8 cellular contexts compared by ENCODE assay signal in genomic region chr5:142770650-142771609, GRCh38. TPM values are rescaled to one million over a fixed set of nuclear protein-coding genes. Genes with fewer than 3 reads are reported as not detected.
DNase-seq lines count a peak whose midpoint lies in the region; ATAC-seq and TF ChIP-seq lines count a peak whose summit lies in the region.

No MANE protein-coding gene starts in this region.

- no peaks in the 10 kb centered on the region for H3K9me3 ChIP-seq in effector memory CD4-positive, alpha-beta T cell (ENCODE audit: control insufficient read depth, low read length)
- H3K9me3 ChIP-seq in mesenchymal stem cell (ENCODE audit: control insufficient read depth, low read length) = no peaks in the 10 kb centered on the region

- H3K4me1 Mint-ChIP-seq in activated CD8-positive, alpha-beta T cell treated with anti-CD3 and anti-CD28 coated beads for 36 hours (ENCODE audit: low read depth) = peaks cover 38% of the 10 kb centered on the region

- peak overlapping the region in 1 of 2 experiments; percentile 97 for H3K23ac ChIP-seq in mesenchymal stem cell (ENCODE audit: low read length in 2 of 2)

- no peaks in the 10 kb centered on the region for H3K27me3 Mint-ChIP-seq in activated CD8-positive, alpha-beta T cell treated with anti-CD3 and anti-CD28 coated beads for 36 hours

- no peak overlapping the region for H2AK5ac ChIP-seq in mesenchymal stem cell (ENCODE audit: low read length, severe bottlenecking)

- H3K4ac ChIP-seq in mesenchymal stem cell (ENCODE audit: low read depth in 1 of 2, low read length in 2 of 2) = no peak overlapping the region

- POLR2A ChIA-PET in activated CD8-positive, alpha-beta T cell treated with anti-CD3 and anti-CD28 coated beads for 36 hours (lab: Charles Lee) = interaction anchor here (0.7 to 4.9 kb wide), 11 partner anchors 9 to 99 kb away, joined by 3 to 62 read pairs (median 5); no protein-coding TSS in a partner anchor

- CTCF ChIA-PET in activated CD8-positive, alpha-beta T cell treated with anti-CD3 and anti-CD28 coated beads for 36 hours (lab: Charles Lee) = interaction anchor here (0.5 to 12.3 kb wide), 23 partner anchors 9 to 117 kb away, joined by 3 to 139 read pairs (median 7); no protein-coding TSS in a partner anchor

- peak overlapping the region in 1 of 2 experiments; percentile 11 for H2BK12ac ChIP-seq in mesenchymal stem cell (ENCODE audit: low read length in 2 of 2)

- H2AFZ ChIP-seq in mesenchymal stem cell (ENCODE audit: low read depth, low read length) = peak overlapping the region; percentile 96

- H3K9me3 Mint-ChIP-seq in activated CD8-positive, alpha-beta T cell treated with anti-CD3 and anti-CD28 coated beads for 36 hours = no peaks in the 10 kb centered on the region

- peak overlapping the region; percentile 85 for H3K9ac ChIP-seq in mesenchymal stem cell (ENCODE audit: low read length)

- H3K4me2 ChIP-seq in mesenchymal stem cell (ENCODE audit: low read length, poor library complexity, severe bottlenecking) = peak overlapping the region; percentile 80

- H3K27ac Mint-ChIP-seq in activated CD8-positive, alpha-beta T cell treated with anti-CD3 and anti-CD28 coated beads for 36 hours = peak overlapping the region; percentile 89

- no peak overlapping the region for H2BK15ac ChIP-seq in mesenchymal stem cell (ENCODE audit: low read depth, poor library complexity, severe bottlenecking)

- H3K14ac ChIP-seq in mesenchymal stem cell (ENCODE audit: low read length in 2 of 2) = peak overlapping the region in 1 of 2 experiments; percentile 83

- no peak overlapping the region for H4K91ac ChIP-seq in mesenchymal stem cell (ENCODE audit: low read length)

- H3K4me3 Mint-ChIP-seq in activated CD8-positive, alpha-beta T cell treated with anti-CD3 and anti-CD28 coated beads for 36 hours = peak overlapping the region; percentile 94

- TF ChIP-seq CTCF in activated CD8-positive, alpha-beta T cell treated with anti-CD3 and anti-CD28 coated beads for 36 hours (IDR thresholded peaks at IDR 0.05) = no peak

- peak; percentile 21 for ATAC-seq in HG02885 (IDR thresholded peaks at IDR 0.05; ENCODE audit: poor library complexity, unreplicated experiment)
- peak; percentile 18 for ATAC-seq in activated CD8-positive, alpha-beta T cell treated with anti-CD3 and anti-CD28 coated beads for 36 hours

- H3K18ac ChIP-seq in mesenchymal stem cell (ENCODE audit: low read depth in 1 of 2, low read length in 2 of 2) = peak overlapping the region; percentile 47 to 84

- intact Hi-C loops in activated CD8-positive, alpha-beta T cell treated with anti-CD3 and anti-CD28 coated beads for 36 hours (cut with micrococcal nuclease) = loop anchor here (5.0 kb wide), 1 partner anchor 51 kb away; no protein-coding TSS in a partner anchor

- no peak overlapping the region for H4K8ac ChIP-seq in mesenchymal stem cell (ENCODE audit: low read length)

- peaks cover 13% of the 10 kb centered on the region for H3K4me1 ChIP-seq in effector memory CD4-positive, alpha-beta T cell (ENCODE audit: control insufficient read depth, insufficient read depth, low read length, poor library complexity, severe bottlenecking)
- H3K4me1 ChIP-seq in mesenchymal stem cell (ENCODE audit: control insufficient read depth, insufficient read depth, low read depth, low read length) = peaks cover 8% of the 10 kb centered on the region

- H3K36me3 ChIP-seq in effector memory CD4-positive, alpha-beta T cell (ENCODE audit: control insufficient read depth, insufficient read depth, low read length) = no peaks in the 10 kb centered on the region
- H3K36me3 ChIP-seq in mesenchymal stem cell (ENCODE audit: control insufficient read depth in 1 of 2, insufficient read depth in 2 of 2, low read depth in 1 of 2, low read length in 2 of 2) = no peaks in the 10 kb centered on the region

- H2BK120ac ChIP-seq in mesenchymal stem cell (ENCODE audit: low read depth, low read length) = no peak overlapping the region

- H3K4me3 ChIP-seq in effector memory CD4-positive, alpha-beta T cell (ENCODE audit: insufficient read depth, low read depth, low read length, poor library complexity, severe bottlenecking) = peak overlapping the region; percentile 89
- peak overlapping the region; percentile 90 to 97 for H3K4me3 ChIP-seq in mesenchymal stem cell (ENCODE audit: insufficient read depth in 1 of 2, low read depth in 1 of 2, low read length in 2 of 2)

- no peak overlapping the region for H2BK5ac ChIP-seq in mesenchymal stem cell (ENCODE audit: low read depth, low read length, poor library complexity, severe bottlenecking)

- DNase-seq in DMS153 (lab: John Stamatoyannopoulos, UW) (peak; percentile 5), DMS153 treated with DMSO at 0.1 percent for 48 hours (lab: John Stamatoyannopoulos, UW; ENCODE audit: unreplicated experiment) (no peak), NCI-H2227 (lab: John Stamatoyannopoulos, UW; ENCODE audit: unreplicated experiment) (peak; percentile 59), mesenchymal stem cell (peak; percentile 48)
- peak; percentile 68 for DNase-seq in activated CD8-positive, alpha-beta T cell treated with anti-CD3 and anti-CD28 coated beads for 36 hours
- DNase-seq in effector memory CD4-positive, alpha-beta T cell = peak; percentile 30 to 47 (median 38)
- peak; percentile 21 for DNase-seq in stimulated activated CD8-positive, alpha-beta memory T cell treated with anti-CD3 and anti-CD28 coated beads, Interleukin-15, amount 100 ng/mL, for 1 hour (ENCODE audit: low read depth)

- H3K27ac ChIP-seq in effector memory CD4-positive, alpha-beta T cell (ENCODE audit: insufficient read depth, low read length, poor library complexity, severe bottlenecking) = peak overlapping the region; percentile 58
- no peak overlapping the region for H3K27ac ChIP-seq in mesenchymal stem cell (ENCODE audit: low read length, poor library complexity, severe bottlenecking)

- under 1% methylated on average over 76 of the region's 86 CpGs for WGBS in mesenchymal stem cell

- H3K27me3 ChIP-seq in effector memory CD4-positive, alpha-beta T cell (replicated peaks; ENCODE audit: control insufficient read depth, insufficient read depth, low read length, poor library complexity, severe bottlenecking) = no peaks in the 10 kb centered on the region
- no peaks in the 10 kb centered on the region for H3K27me3 ChIP-seq in mesenchymal stem cell (ENCODE audit: control insufficient read depth in 1 of 2, insufficient read depth in 1 of 2, low read length in 2 of 2)

- no peaks in the 10 kb centered on the region for H3K36me3 Mint-ChIP-seq in activated CD8-positive, alpha-beta T cell treated with anti-CD3 and anti-CD28 coated beads for 36 hours (ENCODE audit: low read depth)

- H3K79me1 ChIP-seq in mesenchymal stem cell (replicated peaks; ENCODE audit: low read length, poor library complexity, severe bottlenecking) = peaks cover 21% of the 10 kb centered on the region

RNA-seq across cellular contexts. Expression of gene ARHGAP26, which starts 0.8 kb away (rescaled TPM):
- total RNA-seq in activated CD8-positive, alpha-beta T cell treated with anti-CD3 and anti-CD28 coated beads for 36 hours = 10 to 100 TPM; 12.7 to 18.0 TPM
- polyA plus RNA-seq in mesenchymal stem cell (2013, experiment 1 of 2) = 0.86 TPM
- polyA plus RNA-seq in mesenchymal stem cell (2013, experiment 2 of 2) = 1.0 TPM
